Comparison of ENCODE assay signal across 8 cellular contexts in genomic region chr4:152500798-152501434, GRCh38. TPM values are rescaled to one million over a fixed set of nuclear protein-coding genes. Genes with fewer than 3 reads are reported as not detected.
DNase-seq lines count a peak whose midpoint lies in the region; ATAC-seq and TF ChIP-seq lines count a peak whose summit lies in the region.

No MANE protein-coding gene starts in this region.

- no peaks in the 10 kb centered on the region for H3K27me3 ChIP-seq in heart left ventricle

- intact Hi-C loops in heart left ventricle (cut with DNase I) = loop anchor here (2.0 to 5.0 kb wide), 7 partner anchors 36 to 236 kb away; partner anchors contain the start of gene FBXW7 (in 1 of the 10)

- WGBS in heart left ventricle, 4 donors = 0 to 7% (median 2%) methylated on average over 1 of the region's 1 CpG

- H3K27ac ChIP-seq in heart left ventricle = no peak overlapping the region

- peak; percentile 61 for ATAC-seq in GM21381 (IDR thresholded peaks at IDR 0.05; ENCODE audit: unreplicated experiment)
- ATAC-seq in heart left ventricle = peak in 3 of 4 donors; percentile 63 to 86 (median 72)
- no peak for ATAC-seq in HG03460 (IDR thresholded peaks at IDR 0.05; ENCODE audit: unreplicated experiment)

- no peaks in the 10 kb centered on the region for H3K9me3 ChIP-seq in heart left ventricle

- no peak for TF ChIP-seq POLR2A in heart left ventricle (IDR thresholded peaks at IDR 0.05)

- no peaks in the 10 kb centered on the region for H3K9me3 Mint-ChIP-seq in activated naive CD8-positive, alpha-beta T cell treated with anti-CD3 and anti-CD28 coated beads for 36 hours

- peak; percentile 48 for DNase-seq in Daoy (ENCODE audit: low read depth)
- peak in 58 of 76 experiments; percentile 1 to 86 (median 62) for DNase-seq in HUDEP-2 (lab: John Stamatoyannopoulos, UW; ENCODE audit: unreplicated experiment in 76 of 76)
- peak; percentile 23 for DNase-seq in OCI-M2 (lab: John Stamatoyannopoulos, UW; ENCODE audit: unreplicated experiment)
- DNase-seq in activated naive CD8-positive, alpha-beta T cell treated with anti-CD3 and anti-CD28 coated beads for 36 hours = peak; percentile 12
- peak in 2 of 5 donors; percentile 55 to 56 for DNase-seq in heart left ventricle
- DNase-seq in retina = peak; percentile 43

- no peak overlapping the region for H3K4me3 ChIP-seq in heart left ventricle

- no peak overlapping the region for H3K27ac Mint-ChIP-seq in activated naive CD8-positive, alpha-beta T cell treated with anti-CD3 and anti-CD28 coated beads for 36 hours

- TF ChIP-seq CTCF in heart left ventricle (IDR thresholded peaks at IDR 0.05) = peak; percentile 66 to 92 (median 86)

- H3K4me1 ChIP-seq in heart left ventricle = peaks cover 0 to 7% (median 0%) of the 10 kb centered on the region in 12 donors

- H3K36me3 Mint-ChIP-seq in activated naive CD8-positive, alpha-beta T cell treated with anti-CD3 and anti-CD28 coated beads for 36 hours = peaks cover 2% of the 10 kb centered on the region

- no peak overlapping the region for H3K4me3 Mint-ChIP-seq in activated naive CD8-positive, alpha-beta T cell treated with anti-CD3 and anti-CD28 coated beads for 36 hours

- H3K4me1 Mint-ChIP-seq in activated naive CD8-positive, alpha-beta T cell treated with anti-CD3 and anti-CD28 coated beads for 36 hours = peaks cover 25% of the 10 kb centered on the region

- no peaks in the 10 kb centered on the region for H3K27me3 Mint-ChIP-seq in activated naive CD8-positive, alpha-beta T cell treated with anti-CD3 and anti-CD28 coated beads for 36 hours

- H3K36me3 ChIP-seq in heart left ventricle = no peaks in the 10 kb centered on the region

RNA-seq across cellular contexts. Expression of gene FBXW7, which starts 35.0 kb away (rescaled TPM):
- 16.7 and 21.6 TPM in 2 replicates for total RNA-seq in Daoy (2014; rRNA removed; shearing (Covaris generic))
- 10 to 100 TPM; 26.2 to 26.9 TPM for total RNA-seq in activated naive CD8-positive, alpha-beta T cell treated with anti-CD3 and anti-CD28 coated beads for 36 hours
- 10 to 100 TPM; 37.2 to 74.1 (median 65.6) TPM for total RNA-seq in heart left ventricle
- polyA plus RNA-seq in heart left ventricle = 10 to 100 TPM; 20.6 to 29.1 TPM
